ENCODE assay signal across 29 cellular contexts in genomic region chr15:69660114-69660513, GRCh38.
"Had no signal": no experiment of that assay in that cellular context is flagged by ENCODE, and none has a peak within 500 bp of the region (broad histone marks: within the 10 kb centered on the region; RNA-seq: fewer than 3 reads in every experiment).

No MANE protein-coding gene starts in this region.

- FAIRE-seq: RCC 7860 had no signal

- ATAC-seq: activated naive CD4-positive, alpha-beta T cell treated with anti-CD3 and anti-CD28 coated beads, Interleukin-2, amount 50 U/mL, for 72 hours; activated T-cell treated with anti-CD3 and anti-CD28 coated beads, Interleukin-2, amount 50 U/mL, for 4 hours; Right ventricle myocardium inferior had no signal

- H3K4me3 Mint-ChIP-seq: activated B cell treated with CpG ODN at 0.5 μM for 24 hours; activated CD4-positive, alpha-beta memory T cell treated with anti-CD3 and anti-CD28 coated beads, Interleukin-2, amount 10 ng/mL, durations not matched to agents 7 days and 5 days; activated naive CD4-positive, alpha-beta T cell treated with anti-CD3 and anti-CD28 coated beads for 36 hours; activated T-cell treated with anti-CD3 and anti-CD28 coated beads, Interleukin-2, amount 50 U/mL, for 4 hours; activated T-helper 1 cell treated with anti-CD3 and anti-CD28 coated beads, Interleukin-12 subunit alpha, Interleukin-12 subunit beta, Interleukin-2, Interleukin-4 antibody, amounts not matched to agents 30 ng/mL and 10 ng/mL and 1 ng/mL, durations not matched to agents 14 hours and 24 hours and 36 hours; brain had no signal

- H3K36me3 Mint-ChIP-seq: activated naive CD4-positive, alpha-beta T cell treated with anti-CD3 and anti-CD28 coated beads, Interleukin-2, amount 50 U/mL, for 72 hours; brain had no signal

- H3K9me3 Mint-ChIP-seq: activated B cell treated with CpG ODN at 0.5 μM for 24 hours; activated CD4-positive, alpha-beta memory T cell treated with anti-CD3 and anti-CD28 coated beads, Interleukin-2, amount 10 ng/mL, durations not matched to agents 7 days and 5 days; activated naive CD4-positive, alpha-beta T cell treated with anti-CD3 and anti-CD28 coated beads for 36 hours; activated naive CD4-positive, alpha-beta T cell treated with anti-CD3 and anti-CD28 coated beads, Interleukin-2, amount 50 U/mL, for 72 hours; activated T-cell treated with anti-CD3 and anti-CD28 coated beads, Interleukin-2, amount 50 U/mL, for 4 hours; activated T-helper 1 cell treated with anti-CD3 and anti-CD28 coated beads, Interleukin-12 subunit alpha, Interleukin-12 subunit beta, Interleukin-2, Interleukin-4 antibody, amounts not matched to agents 30 ng/mL and 10 ng/mL and 1 ng/mL, durations not matched to agents 14 hours and 24 hours and 36 hours; brain had no signal

- H3K27ac Mint-ChIP-seq: activated B cell treated with CpG ODN at 0.5 μM for 24 hours; activated CD4-positive, alpha-beta memory T cell treated with anti-CD3 and anti-CD28 coated beads, Interleukin-2, amount 10 ng/mL, durations not matched to agents 7 days and 5 days; activated naive CD4-positive, alpha-beta T cell treated with anti-CD3 and anti-CD28 coated beads for 36 hours; activated naive CD4-positive, alpha-beta T cell treated with anti-CD3 and anti-CD28 coated beads, Interleukin-2, amount 50 U/mL, for 72 hours; activated T-helper 1 cell treated with anti-CD3 and anti-CD28 coated beads, Interleukin-12 subunit alpha, Interleukin-12 subunit beta, Interleukin-2, Interleukin-4 antibody, amounts not matched to agents 30 ng/mL and 10 ng/mL and 1 ng/mL, durations not matched to agents 14 hours and 24 hours and 36 hours; brain had no signal

- DNase-seq: activated B cell treated with CpG ODN at 0.5 μM for 24 hours; activated CD4-positive, alpha-beta memory T cell treated with anti-CD3 and anti-CD28 coated beads, Interleukin-2, amount 10 ng/mL, durations not matched to agents 7 days and 5 days; activated CD4-positive, alpha-beta T cell treated with anti-CD3 and anti-CD28 coated beads for 1 hour; activated CD4-positive, alpha-beta T cell treated with anti-CD3 and anti-CD28 coated beads for 48 hours; activated gamma-delta T cell treated with Interleukin-2 at 50 U/mL for 16 hours; activated naive CD4-positive, alpha-beta T cell treated with anti-CD3 and anti-CD28 coated beads for 36 hours; activated T-cell treated with anti-CD3 and anti-CD28 coated beads for 4 hours; activated T-cell treated with anti-CD3 and anti-CD28 coated beads, Interleukin-2, amount 50 U/mL, for 4 hours; anterior cingulate cortex; caudate nucleus; KG1; MM.1S; NCI-H1092; NCI-H1436 treated with DMSO at 0.1 percent for 48 hours; NCI-H1694 treated with DMSO at 0.1 percent for 48 hours; NCI-H2029; NCI-H345; NCI-H524 treated with DMSO at 0.1 percent for 48 hours; SW 1271; T-helper 1 cell; T-helper 2 cell; T-helper 9 cell had no signal

- H3K27ac ChIP-seq: RWPE1, VCaP had no signal
